Comparison of ENCODE assay signal across 2 cellular contexts in the genomic region with DNA sequence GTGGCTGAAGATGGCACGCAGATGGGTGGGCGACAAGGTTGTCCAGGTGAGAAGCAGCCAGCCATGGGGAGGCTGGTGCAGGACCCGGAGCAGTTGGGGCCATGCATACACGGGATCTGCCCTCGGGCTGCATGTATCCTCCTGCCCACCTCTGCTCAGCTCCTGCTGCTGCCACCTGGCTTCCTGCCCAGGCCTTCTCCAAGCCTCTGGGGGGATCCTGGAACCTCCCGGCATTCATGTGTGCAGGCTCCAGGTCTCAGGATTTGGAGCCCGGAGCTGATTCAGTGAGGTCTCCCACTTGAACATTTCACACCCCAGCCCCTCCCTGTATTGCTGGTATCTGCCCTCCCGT.
TF ChIP-seq lines count a peak whose summit lies in the region.

No MANE protein-coding gene starts in this region.

TF ChIP-seq in HEK293, 187 proteins besides CTCF, POLR2A, EP300 and RAD21:
- TF ChIP-seq, protein P1, sequence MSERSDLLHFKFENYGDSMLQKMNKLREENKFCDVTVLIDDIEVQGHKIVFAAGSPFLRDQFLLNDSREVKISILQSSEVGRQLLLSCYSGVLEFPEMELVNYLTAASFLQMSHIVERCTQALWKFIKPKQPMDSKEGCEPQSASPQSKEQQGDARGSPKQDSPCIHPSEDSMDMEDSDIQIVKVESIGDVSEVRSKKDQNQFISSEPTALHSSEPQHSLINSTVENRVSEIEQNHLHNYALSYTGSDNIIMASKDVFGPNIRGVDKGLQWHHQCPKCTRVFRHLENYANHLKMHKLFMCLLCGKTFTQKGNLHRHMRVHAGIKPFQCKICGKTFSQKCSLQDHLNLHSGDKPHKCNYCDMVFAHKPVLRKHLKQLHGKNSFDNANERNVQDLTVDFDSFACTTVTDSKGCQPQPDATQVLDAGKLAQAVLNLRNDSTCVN (tag by site-specific recombination; optimal IDR thresholded peaks at IDR 0.05), result no peak
- TF ChIP-seq GLIS1 (tag by site-specific recombination; IDR thresholded peaks at IDR 0.05) (peak; percentile 78), TRIM28 (IDR thresholded peaks at IDR 0.05; ENCODE audit: borderline replicate concordance, low read length) (no peak)

TF ChIP-seq in WTC11, 78 proteins besides CTCF, POLR2A, EP300 and RAD21:
- TF ChIP-seq, protein P2, sequence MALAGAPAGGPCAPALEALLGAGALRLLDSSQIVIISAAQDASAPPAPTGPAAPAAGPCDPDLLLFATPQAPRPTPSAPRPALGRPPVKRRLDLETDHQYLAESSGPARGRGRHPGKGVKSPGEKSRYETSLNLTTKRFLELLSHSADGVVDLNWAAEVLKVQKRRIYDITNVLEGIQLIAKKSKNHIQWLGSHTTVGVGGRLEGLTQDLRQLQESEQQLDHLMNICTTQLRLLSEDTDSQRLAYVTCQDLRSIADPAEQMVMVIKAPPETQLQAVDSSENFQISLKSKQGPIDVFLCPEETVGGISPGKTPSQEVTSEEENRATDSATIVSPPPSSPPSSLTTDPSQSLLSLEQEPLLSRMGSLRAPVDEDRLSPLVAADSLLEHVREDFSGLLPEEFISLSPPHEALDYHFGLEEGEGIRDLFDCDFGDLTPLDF (CRISPR knock-in tag; IDR thresholded peaks at IDR 0.05), result no peak
- TF ChIP-seq GTF2I (CRISPR knock-in tag; conservative IDR thresholded peaks at IDR 0.05) (no peak), SP1 (CRISPR knock-in tag; conservative IDR thresholded peaks at IDR 0.05) (no peak), ZNF138 (CRISPR knock-in tag; conservative IDR thresholded peaks at IDR 0.05) (no peak), ZNF416 (CRISPR knock-in tag; IDR thresholded peaks at IDR 0.05) (no peak), NFYB (CRISPR knock-in tag; conservative IDR thresholded peaks at IDR 0.05; ENCODE audit: low read depth) (no peak), FOXK1 (CRISPR knock-in tag; IDR thresholded peaks at IDR 0.05) (no peak), ATF1 (CRISPR knock-in tag; IDR thresholded peaks at IDR 0.05) (no peak), FOXP1 (CRISPR knock-in tag; IDR thresholded peaks at IDR 0.05; ENCODE audit: borderline replicate concordance) (no peak), SMAD4 (CRISPR knock-in tag; IDR thresholded peaks at IDR 0.05) (no peak), TP53 (CRISPR knock-in tag; IDR thresholded peaks at IDR 0.05) (no peak), ETV6 (CRISPR knock-in tag; IDR thresholded peaks at IDR 0.05) (no peak)
- TF ChIP-seq, protein P3, sequence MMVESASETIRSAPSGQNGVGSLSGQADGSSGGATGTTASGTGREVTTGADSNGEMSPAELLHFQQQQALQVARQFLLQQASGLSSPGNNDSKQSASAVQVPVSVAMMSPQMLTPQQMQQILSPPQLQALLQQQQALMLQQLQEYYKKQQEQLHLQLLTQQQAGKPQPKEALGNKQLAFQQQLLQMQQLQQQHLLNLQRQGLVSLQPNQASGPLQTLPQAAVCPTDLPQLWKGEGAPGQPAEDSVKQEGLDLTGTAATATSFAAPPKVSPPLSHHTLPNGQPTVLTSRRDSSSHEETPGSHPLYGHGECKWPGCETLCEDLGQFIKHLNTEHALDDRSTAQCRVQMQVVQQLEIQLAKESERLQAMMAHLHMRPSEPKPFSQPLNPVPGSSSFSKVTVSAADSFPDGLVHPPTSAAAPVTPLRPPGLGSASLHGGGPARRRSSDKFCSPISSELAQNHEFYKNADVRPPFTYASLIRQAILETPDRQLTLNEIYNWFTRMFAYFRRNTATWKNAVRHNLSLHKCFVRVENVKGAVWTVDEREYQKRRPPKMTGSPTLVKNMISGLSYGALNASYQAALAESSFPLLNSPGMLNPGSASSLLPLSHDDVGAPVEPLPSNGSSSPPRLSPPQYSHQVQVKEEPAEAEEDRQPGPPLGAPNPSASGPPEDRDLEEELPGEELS (CRISPR knock-in tag; IDR thresholded peaks at IDR 0.05), result no peak
- TF ChIP-seq, protein P4, sequence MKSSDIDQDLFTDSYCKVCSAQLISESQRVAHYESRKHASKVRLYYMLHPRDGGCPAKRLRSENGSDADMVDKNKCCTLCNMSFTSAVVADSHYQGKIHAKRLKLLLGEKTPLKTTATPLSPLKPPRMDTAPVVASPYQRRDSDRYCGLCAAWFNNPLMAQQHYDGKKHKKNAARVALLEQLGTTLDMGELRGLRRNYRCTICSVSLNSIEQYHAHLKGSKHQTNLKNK (CRISPR knock-in tag; IDR thresholded peaks at IDR 0.05), result no peak
- TF ChIP-seq, protein P5, sequence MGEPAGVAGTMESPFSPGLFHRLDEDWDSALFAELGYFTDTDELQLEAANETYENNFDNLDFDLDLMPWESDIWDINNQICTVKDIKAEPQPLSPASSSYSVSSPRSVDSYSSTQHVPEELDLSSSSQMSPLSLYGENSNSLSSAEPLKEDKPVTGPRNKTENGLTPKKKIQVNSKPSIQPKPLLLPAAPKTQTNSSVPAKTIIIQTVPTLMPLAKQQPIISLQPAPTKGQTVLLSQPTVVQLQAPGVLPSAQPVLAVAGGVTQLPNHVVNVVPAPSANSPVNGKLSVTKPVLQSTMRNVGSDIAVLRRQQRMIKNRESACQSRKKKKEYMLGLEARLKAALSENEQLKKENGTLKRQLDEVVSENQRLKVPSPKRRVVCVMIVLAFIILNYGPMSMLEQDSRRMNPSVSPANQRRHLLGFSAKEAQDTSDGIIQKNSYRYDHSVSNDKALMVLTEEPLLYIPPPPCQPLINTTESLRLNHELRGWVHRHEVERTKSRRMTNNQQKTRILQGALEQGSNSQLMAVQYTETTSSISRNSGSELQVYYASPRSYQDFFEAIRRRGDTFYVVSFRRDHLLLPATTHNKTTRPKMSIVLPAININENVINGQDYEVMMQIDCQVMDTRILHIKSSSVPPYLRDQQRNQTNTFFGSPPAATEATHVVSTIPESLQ (CRISPR knock-in tag; IDR thresholded peaks at IDR 0.05), result no peak
- TF ChIP-seq, protein P6, sequence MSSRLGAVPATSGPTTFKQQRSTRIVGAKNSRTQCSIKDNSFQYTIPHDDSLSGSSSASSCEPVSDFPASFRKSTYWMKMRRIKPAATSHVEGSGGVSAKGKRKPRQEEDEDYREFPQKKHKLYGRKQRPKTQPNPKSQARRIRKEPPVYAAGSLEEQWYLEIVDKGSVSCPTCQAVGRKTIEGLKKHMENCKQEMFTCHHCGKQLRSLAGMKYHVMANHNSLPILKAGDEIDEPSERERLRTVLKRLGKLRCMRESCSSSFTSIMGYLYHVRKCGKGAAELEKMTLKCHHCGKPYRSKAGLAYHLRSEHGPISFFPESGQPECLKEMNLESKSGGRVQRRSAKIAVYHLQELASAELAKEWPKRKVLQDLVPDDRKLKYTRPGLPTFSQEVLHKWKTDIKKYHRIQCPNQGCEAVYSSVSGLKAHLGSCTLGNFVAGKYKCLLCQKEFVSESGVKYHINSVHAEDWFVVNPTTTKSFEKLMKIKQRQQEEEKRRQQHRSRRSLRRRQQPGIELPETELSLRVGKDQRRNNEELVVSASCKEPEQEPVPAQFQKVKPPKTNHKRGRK (CRISPR knock-in tag; IDR thresholded peaks at IDR 0.05; ENCODE audit: borderline replicate concordance), result no peak
- TF ChIP-seq, protein P7, sequence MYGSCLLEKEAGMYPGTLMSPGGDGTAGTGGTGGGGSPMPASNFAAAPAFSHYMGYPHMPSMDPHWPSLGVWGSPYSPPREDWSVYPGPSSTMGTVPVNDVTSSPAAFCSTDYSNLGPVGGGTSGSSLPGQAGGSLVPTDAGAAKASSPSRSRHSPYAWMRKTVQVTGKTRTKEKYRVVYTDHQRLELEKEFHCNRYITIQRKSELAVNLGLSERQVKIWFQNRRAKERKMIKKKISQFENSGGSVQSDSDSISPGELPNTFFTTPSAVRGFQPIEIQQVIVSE (CRISPR knock-in tag; IDR thresholded peaks at IDR 0.05; ENCODE audit: borderline replicate concordance), result no peak
- TF ChIP-seq, protein P8, sequence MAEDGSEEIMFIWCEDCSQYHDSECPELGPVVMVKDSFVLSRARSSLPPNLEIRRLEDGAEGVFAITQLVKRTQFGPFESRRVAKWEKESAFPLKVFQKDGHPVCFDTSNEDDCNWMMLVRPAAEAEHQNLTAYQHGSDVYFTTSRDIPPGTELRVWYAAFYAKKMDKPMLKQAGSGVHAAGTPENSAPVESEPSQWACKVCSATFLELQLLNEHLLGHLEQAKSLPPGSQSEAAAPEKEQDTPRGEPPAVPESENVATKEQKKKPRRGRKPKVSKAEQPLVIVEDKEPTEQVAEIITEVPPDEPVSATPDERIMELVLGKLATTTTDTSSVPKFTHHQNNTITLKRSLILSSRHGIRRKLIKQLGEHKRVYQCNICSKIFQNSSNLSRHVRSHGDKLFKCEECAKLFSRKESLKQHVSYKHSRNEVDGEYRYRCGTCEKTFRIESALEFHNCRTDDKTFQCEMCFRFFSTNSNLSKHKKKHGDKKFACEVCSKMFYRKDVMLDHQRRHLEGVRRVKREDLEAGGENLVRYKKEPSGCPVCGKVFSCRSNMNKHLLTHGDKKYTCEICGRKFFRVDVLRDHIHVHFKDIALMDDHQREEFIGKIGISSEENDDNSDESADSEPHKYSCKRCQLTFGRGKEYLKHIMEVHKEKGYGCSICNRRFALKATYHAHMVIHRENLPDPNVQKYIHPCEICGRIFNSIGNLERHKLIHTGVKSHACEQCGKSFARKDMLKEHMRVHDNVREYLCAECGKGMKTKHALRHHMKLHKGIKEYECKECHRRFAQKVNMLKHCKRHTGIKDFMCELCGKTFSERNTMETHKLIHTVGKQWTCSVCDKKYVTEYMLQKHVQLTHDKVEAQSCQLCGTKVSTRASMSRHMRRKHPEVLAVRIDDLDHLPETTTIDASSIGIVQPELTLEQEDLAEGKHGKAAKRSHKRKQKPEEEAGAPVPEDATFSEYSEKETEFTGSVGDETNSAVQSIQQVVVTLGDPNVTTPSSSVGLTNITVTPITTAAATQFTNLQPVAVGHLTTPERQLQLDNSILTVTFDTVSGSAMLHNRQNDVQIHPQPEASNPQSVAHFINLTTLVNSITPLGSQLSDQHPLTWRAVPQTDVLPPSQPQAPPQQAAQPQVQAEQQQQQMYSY (CRISPR knock-in tag; IDR thresholded peaks at IDR 0.05), result no peak
- TF ChIP-seq, protein P9, sequence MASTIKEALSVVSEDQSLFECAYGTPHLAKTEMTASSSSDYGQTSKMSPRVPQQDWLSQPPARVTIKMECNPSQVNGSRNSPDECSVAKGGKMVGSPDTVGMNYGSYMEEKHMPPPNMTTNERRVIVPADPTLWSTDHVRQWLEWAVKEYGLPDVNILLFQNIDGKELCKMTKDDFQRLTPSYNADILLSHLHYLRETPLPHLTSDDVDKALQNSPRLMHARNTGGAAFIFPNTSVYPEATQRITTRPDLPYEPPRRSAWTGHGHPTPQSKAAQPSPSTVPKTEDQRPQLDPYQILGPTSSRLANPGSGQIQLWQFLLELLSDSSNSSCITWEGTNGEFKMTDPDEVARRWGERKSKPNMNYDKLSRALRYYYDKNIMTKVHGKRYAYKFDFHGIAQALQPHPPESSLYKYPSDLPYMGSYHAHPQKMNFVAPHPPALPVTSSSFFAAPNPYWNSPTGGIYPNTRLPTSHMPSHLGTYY (CRISPR knock-in tag; IDR thresholded peaks at IDR 0.05), result no peak
- TF ChIP-seq, protein P10, sequence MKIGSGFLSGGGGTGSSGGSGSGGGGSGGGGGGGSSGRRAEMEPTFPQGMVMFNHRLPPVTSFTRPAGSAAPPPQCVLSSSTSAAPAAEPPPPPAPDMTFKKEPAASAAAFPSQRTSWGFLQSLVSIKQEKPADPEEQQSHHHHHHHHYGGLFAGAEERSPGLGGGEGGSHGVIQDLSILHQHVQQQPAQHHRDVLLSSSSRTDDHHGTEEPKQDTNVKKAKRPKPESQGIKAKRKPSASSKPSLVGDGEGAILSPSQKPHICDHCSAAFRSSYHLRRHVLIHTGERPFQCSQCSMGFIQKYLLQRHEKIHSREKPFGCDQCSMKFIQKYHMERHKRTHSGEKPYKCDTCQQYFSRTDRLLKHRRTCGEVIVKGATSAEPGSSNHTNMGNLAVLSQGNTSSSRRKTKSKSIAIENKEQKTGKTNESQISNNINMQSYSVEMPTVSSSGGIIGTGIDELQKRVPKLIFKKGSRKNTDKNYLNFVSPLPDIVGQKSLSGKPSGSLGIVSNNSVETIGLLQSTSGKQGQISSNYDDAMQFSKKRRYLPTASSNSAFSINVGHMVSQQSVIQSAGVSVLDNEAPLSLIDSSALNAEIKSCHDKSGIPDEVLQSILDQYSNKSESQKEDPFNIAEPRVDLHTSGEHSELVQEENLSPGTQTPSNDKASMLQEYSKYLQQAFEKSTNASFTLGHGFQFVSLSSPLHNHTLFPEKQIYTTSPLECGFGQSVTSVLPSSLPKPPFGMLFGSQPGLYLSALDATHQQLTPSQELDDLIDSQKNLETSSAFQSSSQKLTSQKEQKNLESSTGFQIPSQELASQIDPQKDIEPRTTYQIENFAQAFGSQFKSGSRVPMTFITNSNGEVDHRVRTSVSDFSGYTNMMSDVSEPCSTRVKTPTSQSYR (CRISPR knock-in tag; IDR thresholded peaks at IDR 0.05), result no peak
